1 cellular context compared by ENCODE assay signal in genomic region chr6:28794175-28795002, GRCh38.
TF ChIP-seq lines count a peak whose summit lies in the region.

No MANE protein-coding gene starts in this region.

TF ChIP-seq in K562, 482 proteins besides CTCF, POLR2A, EP300 and RAD21 (continued from another document and continues in another):
- TF ChIP-seq TEAD4 (IDR thresholded peaks at IDR 0.05; ENCODE audit: low read length) (no peak), TEAD4 (CRISPR knock-in tag; IDR thresholded peaks at IDR 0.05; ENCODE audit: borderline replicate concordance) (no peak), ZNF717 (CRISPR knock-in tag; IDR thresholded peaks at IDR 0.05) (no peak), ILF3 (IDR thresholded peaks at IDR 0.05; ENCODE audit: borderline replicate concordance) (no peak), U2AF1 (optimal IDR thresholded peaks at IDR 0.05; ENCODE audit: low read depth, low read length) (no peak), ZNF785 (CRISPR knock-in tag; IDR thresholded peaks at IDR 0.05) (no peak), PML (IDR thresholded peaks at IDR 0.05; ENCODE audit: low read length) (0 out of 2 replicates have a peak, but pooled peaks have one; percentile 17), HDAC8 (tag; IDR thresholded peaks at IDR 0.05) (no peak), POU5F1 (IDR thresholded peaks at IDR 0.05; ENCODE audit: borderline replicate concordance, low read depth, low read length, partially characterized antibody) (no peak), SLC30A9 (CRISPR knock-in tag; IDR thresholded peaks at IDR 0.05) (no peak), U2AF2 (optimal IDR thresholded peaks at IDR 0.05; ENCODE audit: low read depth, low read length) (no peak), UBTF (IDR thresholded peaks at IDR 0.05; ENCODE audit: borderline replicate concordance in 1 of 2, low read depth in 2 of 2, low read length in 2 of 2) (peak; percentile 83 to 84; a peak in 2 of 4 replicates), E2F1 (CRISPR knock-in tag; IDR thresholded peaks at IDR 0.05) (no peak), JUN (IDR thresholded peaks at IDR 0.05; ENCODE audit: borderline replicate concordance, low read depth, low read length) (no peak), JUN (CRISPR knock-in tag; IDR thresholded peaks at IDR 0.05; ENCODE audit: borderline replicate concordance) (no peak), TAF15 (IDR thresholded peaks at IDR 0.05; ENCODE audit: low read depth, low read length) (no peak), IRF1 (CRISPR knock-in tag; IDR thresholded peaks at IDR 0.05; ENCODE audit: borderline replicate concordance) (no peak), MAZ (CRISPR knock-in tag; conservative IDR thresholded peaks at IDR 0.05 in 1 of 2, IDR thresholded peaks at IDR 0.05 in 1 of 2) (peak in 1 of 2 experiments; percentile 63; a peak in 2 of 4 replicates), E2F3 (CRISPR knock-in tag; IDR thresholded peaks at IDR 0.05) (no peak), ZC3H4 (CRISPR knock-in tag; IDR thresholded peaks at IDR 0.05; ENCODE audit: borderline replicate concordance) (no peak), RFX7 (CRISPR knock-in tag; IDR thresholded peaks at IDR 0.05) (no peak), ZNF124 (CRISPR knock-in tag; IDR thresholded peaks at IDR 0.05) (no peak), EHMT2 (IDR thresholded peaks at IDR 0.05) (no peak), E2F6 (IDR thresholded peaks at IDR 0.05; ENCODE audit: borderline replicate concordance in 1 of 2, extremely low read depth in 1 of 2, insufficient read depth in 1 of 2, insufficient read length in 1 of 2, low read depth in 1 of 2, low read length in 1 of 2, poor library complexity in 1 of 2, severe bottlenecking in 1 of 2) (no peak), ZNF41 (CRISPR knock-in tag; conservative IDR thresholded peaks at IDR 0.05) (no peak), POLR2B (IDR thresholded peaks at IDR 0.05; ENCODE audit: low read depth, partially characterized antibody) (no peak), ZNF583 (CRISPR knock-in tag; IDR thresholded peaks at IDR 0.05) (no peak), SOX6 (IDR thresholded peaks at IDR 0.05) (peak; percentile 51; the same call in 1 of the 2 replicates), ELK1 (CRISPR knock-in tag; IDR thresholded peaks at IDR 0.05) (no peak), ATF1 (CRISPR knock-in tag; IDR thresholded peaks at IDR 0.05) (no peak), ATF1 (tag; IDR thresholded peaks at IDR 0.05) (no peak), VEZF1 (CRISPR knock-in tag; IDR thresholded peaks at IDR 0.05) (no peak), CTBP1 (IDR thresholded peaks at IDR 0.05; ENCODE audit: borderline replicate concordance) (peak; percentile 42), ZFP1 (CRISPR knock-in tag; IDR thresholded peaks at IDR 0.05) (no peak), CHD7 (IDR thresholded peaks at IDR 0.05; ENCODE audit: low read depth, low read length) (no peak)
